34 cellular contexts compared by ENCODE assay signal in genomic region chr1:170932236-170932635, GRCh38. TPM values are rescaled to one million over a fixed set of nuclear protein-coding genes. Genes with fewer than 3 reads are reported as not detected.
DNase-seq lines count a peak whose midpoint lies in the region; ATAC-seq, FAIRE-seq and TF ChIP-seq lines count a peak whose summit lies in the region.
"Had no signal": no experiment of that assay in that cellular context is flagged by ENCODE, and none has a peak within 500 bp of the region (broad histone marks: within the 10 kb centered on the region; RNA-seq: fewer than 3 reads in every experiment).

No MANE protein-coding gene starts in this region.

- H4K20me1 ChIP-seq in GM23338 (replicated peaks; ENCODE audit: insufficient read depth) (no peaks in the 10 kb centered on the region), MM.1S (ENCODE audit: insufficient read depth, low read length) (no peaks in the 10 kb centered on the region)
- H4K20me1 ChIP-seq: BLaER1 had no signal

- no peaks in the 10 kb centered on the region for H3F3A ChIP-seq in GM23338 (replicated peaks; ENCODE audit: low read depth)
- peaks cover 16% of the 10 kb centered on the region for H3F3A ChIP-seq in MM.1S (ENCODE audit: insufficient read depth, low read length)

- H2AFZ ChIP-seq in GM23338 (peak overlapping the region; percentile 6; the same call in 1 of the 2 replicates), MM.1S (ENCODE audit: low read length) (peak overlapping the region; percentile 59)

- peak overlapping the region; percentile 26; the same call in 1 of the 2 replicates for H3K9ac ChIP-seq in MM.1S (ENCODE audit: low read length)
- H3K9ac ChIP-seq: BLaER1 had no signal

- H3K9me3 ChIP-seq in MM.1S (replicated peaks; ENCODE audit: insufficient read depth, low read length): no peaks in the 10 kb centered on the region
- H3K9me3 ChIP-seq: BLaER1, breast epithelium, Peyer's patch, sigmoid colon had no signal

- TF ChIP-seq CTCF in GM23338 (conservative IDR thresholded peaks at IDR 0.05; ENCODE audit: low read depth in 2 of 2) (no peak), MM.1S (IDR thresholded peaks at IDR 0.05; ENCODE audit: low read length) (no peak)

- peaks cover 25% of the 10 kb centered on the region for H3K4me1 Mint-ChIP-seq in GM23338
- H3K4me1 Mint-ChIP-seq: activated CD4-positive, alpha-beta memory T cell treated with anti-CD3 and anti-CD28 coated beads, Interleukin-2, amount 10 ng/mL, durations not matched to agents 7 days and 5 days had no signal

- H3K36me3 Mint-ChIP-seq in GM23338 (ENCODE audit: low read depth): no peaks in the 10 kb centered on the region
- H3K36me3 Mint-ChIP-seq: activated naive CD4-positive, alpha-beta T cell treated with anti-CD3 and anti-CD28 coated beads, Interleukin-2, amount 50 U/mL, for 24 hours; stimulated activated memory B cell treated with anti-CD40 and anti-IgM and Interleukin-4, amounts not matched to agents 10 μg/mL and 1 μg/mL and 100 μg/mL, for 72 hours had no signal

- H3K4me2 ChIP-seq in GM23338: peak overlapping the region; percentile 61; the same call in 1 of the 2 replicates
- H3K4me2 ChIP-seq in MM.1S (ENCODE audit: low read depth, low read length): peak overlapping the region; percentile 59; the same call in 1 of the 2 replicates
- H3K4me2 ChIP-seq: BLaER1 had no signal

- no peak overlapping the region; the same call in 1 of the 2 replicates for H3K27ac Mint-ChIP-seq in GM23338
- H3K27ac Mint-ChIP-seq: activated CD4-positive, alpha-beta memory T cell treated with anti-CD3 and anti-CD28 coated beads, Interleukin-2, amount 10 ng/mL, durations not matched to agents 7 days and 5 days; activated naive CD4-positive, alpha-beta T cell treated with anti-CD3 and anti-CD28 coated beads, Interleukin-2, amount 50 U/mL, for 24 hours; activated T-helper 17 cell treated with anti-CD3 and anti-CD28 coated beads, Interleukin-2, amount 50 U/mL, for 72 hours; IgD-negative memory B cell; progenitor cell of endocrine pancreas; stimulated activated memory B cell treated with anti-CD40 and anti-IgM and Interleukin-4, amounts not matched to agents 10 μg/mL and 1 μg/mL and 100 μg/mL, for 72 hours had no signal

- peaks cover 6% of the 10 kb centered on the region; the same call in 1 of the 2 replicates for H3K4me1 ChIP-seq in GM23338 (ENCODE audit: insufficient read depth)
- H3K4me1 ChIP-seq in MM.1S (ENCODE audit: low read length): peaks cover 21% of the 10 kb centered on the region
- H3K4me1 ChIP-seq: BLaER1, breast epithelium, Peyer's patch had no signal

- no peak overlapping the region for H3K4me3 ChIP-seq in GM23338
- peak overlapping the region; percentile 41 for H3K4me3 ChIP-seq in MM.1S (ENCODE audit: low read length)
- H3K4me3 ChIP-seq: BLaER1, breast epithelium, Peyer's patch, sigmoid colon had no signal

- peak; percentile 62 for FAIRE-seq in GM18507 (lab: Jason Lieb, UNC)

- H3K27ac ChIP-seq in GM23338 (ENCODE audit: low read depth) (no peak overlapping the region), MM.1S (ENCODE audit: low read length) (peak overlapping the region; percentile 50; the same call in 1 of the 2 replicates)
- H3K27ac ChIP-seq: BLaER1, breast epithelium, Peyer's patch, sigmoid colon had no signal

- H3K27me3 ChIP-seq in GM23338 (ENCODE audit: insufficient read depth): no peaks in the 10 kb centered on the region
- no peaks in the 10 kb centered on the region for H3K27me3 ChIP-seq in MM.1S (replicated peaks; ENCODE audit: insufficient read depth, low read length)
- H3K27me3 ChIP-seq: BLaER1, breast epithelium, Peyer's patch, sigmoid colon had no signal

- no peak overlapping the region; the same call in 2 of the 3 replicates for H3K4me3 Mint-ChIP-seq in GM23338
- H3K4me3 Mint-ChIP-seq: activated CD4-positive, alpha-beta memory T cell treated with anti-CD3 and anti-CD28 coated beads, Interleukin-2, amount 10 ng/mL, durations not matched to agents 7 days and 5 days; activated naive CD4-positive, alpha-beta T cell treated with anti-CD3 and anti-CD28 coated beads, Interleukin-2, amount 50 U/mL, for 24 hours; activated T-helper 17 cell treated with anti-CD3 and anti-CD28 coated beads, Interleukin-2, amount 50 U/mL, for 72 hours; IgD-negative memory B cell; stimulated activated memory B cell treated with anti-CD40 and anti-IgM and Interleukin-4, amounts not matched to agents 10 μg/mL and 1 μg/mL and 100 μg/mL, for 72 hours had no signal

- H3K36me3 ChIP-seq in GM23338 (ENCODE audit: insufficient read depth) (no peaks in the 10 kb centered on the region), MM.1S (replicated peaks; ENCODE audit: insufficient read depth, low read length) (no peaks in the 10 kb centered on the region)
- H3K36me3 ChIP-seq: BLaER1, breast epithelium, Peyer's patch, sigmoid colon had no signal

- ATAC-seq in GM23338 (peak; percentile 58), GM19463 (IDR thresholded peaks at IDR 0.05; ENCODE audit: unreplicated experiment) (no peak), HG02884 (IDR thresholded peaks at IDR 0.05; ENCODE audit: unreplicated experiment) (no peak)
- ATAC-seq: activated T-helper 17 cell treated with anti-CD3 and anti-CD28 coated beads, Interleukin-2, amount 50 U/mL, for 72 hours; left lobe of liver; stimulated activated memory B cell treated with anti-CD40 and anti-IgM and Interleukin-4, amounts not matched to agents 10 μg/mL and 1 μg/mL and 100 μg/mL, for 72 hours had no signal

- no peaks in the 10 kb centered on the region for H3K9me3 Mint-ChIP-seq in GM23338
- H3K9me3 Mint-ChIP-seq: activated CD4-positive, alpha-beta memory T cell treated with anti-CD3 and anti-CD28 coated beads, Interleukin-2, amount 10 ng/mL, durations not matched to agents 7 days and 5 days; activated naive CD4-positive, alpha-beta T cell treated with anti-CD3 and anti-CD28 coated beads, Interleukin-2, amount 50 U/mL, for 24 hours; activated T-helper 17 cell treated with anti-CD3 and anti-CD28 coated beads, Interleukin-2, amount 50 U/mL, for 72 hours; IgD-negative memory B cell had no signal

- DNase-seq in GM18507 (ENCODE audit: extremely low spot score, insufficient read length, low read depth): no peak
- peak; percentile 17 for DNase-seq in GM23338 (ENCODE audit: low spot score)
- peak; percentile 92 for DNase-seq in MM.1S
- DNase-seq in RPMI8226: peak; percentile 43
- DNase-seq in OCI-M1 (lab: John Stamatoyannopoulos, UW): no peak
- no peak for DNase-seq in NCI-H748 (lab: John Stamatoyannopoulos, UW; ENCODE audit: unreplicated experiment)
- DNase-seq: activated CD4-positive, alpha-beta memory T cell treated with anti-CD3 and anti-CD28 coated beads, Interleukin-2, amount 10 ng/mL, durations not matched to agents 7 days and 5 days; activated CD4-positive, CD25-positive, alpha-beta regulatory T cell treated with anti-CD3 and anti-CD28 coated beads, Interleukin-2, amount 50 U/mL, for 72 hours; activated CD8-positive, alpha-beta memory T cell treated with anti-CD3 and anti-CD28 coated beads, Interleukin-2, amount 50 U/mL, for 48 hours; COR-L47; GDM1; HCEC 1CT; hypothalamus; mesendoderm; NCI-H1417 treated with DMSO at 0.1 percent for 48 hours; NCI-H2081 treated with DMSO at 0.1 percent for 48 hours; NCI-H226; Peyer's patch; sigmoid colon; stimulated activated CD4-positive, alpha-beta T cell treated with anti-CD3 and anti-CD28 coated beads, Interleukin-4, amount 100 ng/mL, for 4 hours; substantia nigra; T-helper 1 cell had no signal

- H3K9me2 ChIP-seq in GM23338 (ENCODE audit: insufficient read depth): peaks cover 7% of the 10 kb centered on the region; the same call in 1 of the 2 replicates
- H3K9me2 ChIP-seq in MM.1S (replicated peaks; ENCODE audit: insufficient read depth, low read length): no peaks in the 10 kb centered on the region

- peaks cover 2% of the 10 kb centered on the region for H3K27me3 Mint-ChIP-seq in GM23338 (ENCODE audit: insufficient read depth, low read depth, poor library complexity)
- H3K27me3 Mint-ChIP-seq: activated naive CD4-positive, alpha-beta T cell treated with anti-CD3 and anti-CD28 coated beads, Interleukin-2, amount 50 U/mL, for 24 hours; IgD-negative memory B cell; stimulated activated memory B cell treated with anti-CD40 and anti-IgM and Interleukin-4, amounts not matched to agents 10 μg/mL and 1 μg/mL and 100 μg/mL, for 72 hours had no signal

- no peaks in the 10 kb centered on the region for H3K79me2 ChIP-seq in GM23338 (replicated peaks; ENCODE audit: insufficient read depth)
- no peaks in the 10 kb centered on the region for H3K79me2 ChIP-seq in MM.1S (ENCODE audit: low read length)

TF ChIP-seq in GM23338, 12 proteins besides CTCF, POLR2A, EP300 and RAD21:
- TF ChIP-seq ZNF331 (CRISPR knock-in tag; IDR thresholded peaks at IDR 0.05; ENCODE audit: low read depth): no peak
- TF ChIP-seq NANOG (IDR thresholded peaks at IDR 0.05; ENCODE audit: borderline replicate concordance): 0 out of 2 replicates have a peak, but pooled peaks have one; percentile 13

RNA-seq across cellular contexts. Expression of gene MROH9, which starts 3.1 kb away (rescaled TPM):
- total RNA-seq in GM23338 (2014; rRNA removed; shearing (Covaris generic)): not detected in 2 replicates
- 0.06 TPM in 1 of 2 replicates, not detected in the other for polyA plus RNA-seq in GM23338 (2016; fragmentation: Nextera tagmentation; extraction: Ambion mirVana)
- total RNA-seq: activated CD4-positive, alpha-beta memory T cell treated with anti-CD3 and anti-CD28 coated beads, Interleukin-2, amount 10 ng/mL, durations not matched to agents 7 days and 5 days; activated T-helper 17 cell treated with anti-CD3 and anti-CD28 coated beads, Interleukin-2, amount 50 U/mL, for 72 hours; breast epithelium; left lobe of liver; Peyer's patch; progenitor cell of endocrine pancreas; sigmoid colon; SK-MEL-5; ureter had no signal
- polyA plus RNA-seq: IgD-negative memory B cell, sigmoid colon had no signal

Comparison
In these comparisons a context has a peak if more than half of its experiments do, and no peak if none do; other contexts are left out.
1. DNase-seq: peak in GM23338 (single experiment), MM.1S (single experiment) and RPMI8226 (single experiment); none in GM18507 (single experiment), OCI-M1 (single experiment) and NCI-H748 (single experiment).